In the genomic region with DNA sequence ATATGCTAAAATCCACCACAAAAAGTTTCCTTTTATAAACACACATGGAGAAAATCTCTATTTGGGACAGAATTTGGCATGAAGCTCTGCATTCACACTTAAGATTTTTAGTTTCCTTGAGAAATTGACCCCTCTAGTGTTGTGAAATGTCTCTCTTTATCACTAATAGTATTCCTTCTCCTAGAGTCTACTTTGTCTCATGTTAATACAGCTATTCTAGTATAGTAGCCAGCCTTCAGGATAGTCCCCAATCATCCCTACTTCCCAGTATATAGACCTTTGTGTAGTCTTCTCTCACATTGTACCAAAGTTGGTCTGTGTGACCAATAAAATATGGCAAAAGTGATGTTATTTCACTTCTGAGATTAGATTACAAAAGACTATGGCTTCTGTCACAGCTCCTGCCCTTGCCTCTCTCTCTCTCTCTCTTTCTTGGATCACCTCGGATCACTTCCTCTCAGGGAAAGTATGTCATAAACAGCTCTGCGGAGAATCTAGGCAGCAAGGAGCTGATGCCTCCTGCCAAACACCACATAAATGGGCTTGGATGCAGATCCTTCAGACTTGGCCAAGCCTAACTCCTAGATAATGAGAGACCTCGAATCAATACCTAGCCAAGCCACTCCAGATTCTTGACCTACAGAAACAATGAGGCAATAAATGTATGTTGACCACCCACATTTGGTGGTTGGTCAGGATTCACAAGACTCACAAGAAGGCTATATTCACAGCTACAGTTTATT, we compare ENCODE assay signal across 10 cellular contexts. TPM values are rescaled to one million over a fixed set of nuclear protein-coding genes. Genes with fewer than 3 reads are reported as not detected.
DNase-seq lines count a peak whose midpoint lies in the region; ATAC-seq lines count a peak whose summit lies in the region.
"Had no signal": no experiment of that assay in that cellular context is flagged by ENCODE, and none has a peak within 500 bp of the region (broad histone marks: within the 10 kb centered on the region; RNA-seq: fewer than 3 reads in every experiment).

No MANE protein-coding gene starts in this region.

- H3K4me3 Mint-ChIP-seq in effector memory CD8-positive, alpha-beta T cell, result peak overlapping the region; percentile 10 to 44

- peak; percentile 1 for ATAC-seq in GM19035 (IDR thresholded peaks at IDR 0.05; ENCODE audit: unreplicated experiment)
- ATAC-seq in effector memory CD8-positive, alpha-beta T cell (replicated peaks), result no peak
- ATAC-seq: left colon had no signal

- H3K9me3 Mint-ChIP-seq in effector memory CD8-positive, alpha-beta T cell, result no peaks in the 10 kb centered on the region

- H3K27ac Mint-ChIP-seq in effector memory CD8-positive, alpha-beta T cell, result peak overlapping the region; percentile 25 to 87

- peak; percentile 47 for DNase-seq in CD1c-positive myeloid dendritic cell (ENCODE audit: extremely low spot score)
- no peak for DNase-seq in effector memory CD8-positive, alpha-beta T cell
- DNase-seq in Ammon's horn (ENCODE audit: low spot score), result no peak
- DNase-seq in NCI-H226, result no peak
- DNase-seq in NOMO-1 (lab: John Stamatoyannopoulos, UW; ENCODE audit: unreplicated experiment in 2 of 2), result no peak
- DNase-seq in A172 (ENCODE audit: low spot score), result no peak
- DNase-seq: left colon, NCI-H2081 had no signal

- no peaks in the 10 kb centered on the region for H3K27me3 Mint-ChIP-seq in effector memory CD8-positive, alpha-beta T cell

- H3K27ac ChIP-seq in KOPT-K1 (ENCODE audit: low read depth, low read length, poor library complexity, severe bottlenecking), result peak overlapping the region; percentile 49

- no peaks in the 10 kb centered on the region for H3K9me3 ChIP-seq in KOPT-K1 (ENCODE audit: insufficient read depth, low read length, poor library complexity, severe bottlenecking)

- H3K4me1 Mint-ChIP-seq in effector memory CD8-positive, alpha-beta T cell (ENCODE audit: low read depth in 2 of 2), result peaks cover 16 to 28% of the 10 kb centered on the region in 2 donors

- peaks cover 3% of the 10 kb centered on the region for H3K36me3 Mint-ChIP-seq in effector memory CD8-positive, alpha-beta T cell (ENCODE audit: insufficient read depth)

- H3K36me3 ChIP-seq in KOPT-K1 (ENCODE audit: insufficient read depth, low read length), result no peaks in the 10 kb centered on the region

RNA-seq across cellular contexts. Expression of a gene that starts 59.7 kb away (rescaled TPM):
- 44.6 and 53.0 TPM in 2 replicates for total RNA-seq in A172 (2014; rRNA removed; shearing (Covaris generic))
